Comparison of ENCODE assay signal across 19 cellular contexts in the genomic region with DNA sequence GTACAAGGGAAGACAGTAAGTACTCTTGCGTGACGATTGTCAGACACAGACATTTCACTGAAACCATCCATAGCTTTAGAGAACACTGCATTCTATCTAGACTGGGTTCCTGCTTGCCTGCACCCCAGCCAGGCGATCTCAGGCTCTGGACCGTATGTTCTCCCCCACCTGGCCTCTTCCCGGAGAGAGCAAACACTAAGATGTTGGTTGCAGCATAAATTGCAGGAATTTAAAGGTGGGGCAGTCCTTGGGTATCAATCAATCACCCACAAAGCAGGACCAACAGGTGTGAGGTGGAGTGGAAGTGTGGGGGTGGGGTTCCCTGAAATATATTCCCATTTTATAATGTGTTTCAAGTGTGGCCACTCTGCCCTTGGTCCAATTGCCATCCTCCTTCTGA.
DNase-seq lines count a peak whose midpoint lies in the region; ATAC-seq, FAIRE-seq and TF ChIP-seq lines count a peak whose summit lies in the region.
"Had no signal": no experiment of that assay in that cellular context is flagged by ENCODE, and none has a peak within 500 bp of the region (broad histone marks: within the 10 kb centered on the region; RNA-seq: fewer than 3 reads in every experiment).

No MANE protein-coding gene starts in this region.

- H3K4me1 ChIP-seq in vagina, result no peaks in the 10 kb centered on the region

- no peak overlapping the region for H3K27ac ChIP-seq in vagina
- H3K27ac ChIP-seq: BLaER1 treated with 17β-estradiol and CSF1 and Interleukin-3, amounts not matched to agents 10 nM and 100 nM had no signal

- no peaks in the 10 kb centered on the region for H3K36me3 ChIP-seq in vagina

- H3K27me3 ChIP-seq in vagina, result no peaks in the 10 kb centered on the region
- H3K27me3 ChIP-seq: BLaER1 treated with 17β-estradiol and CSF1 and Interleukin-3, amounts not matched to agents 10 nM and 100 nM had no signal

- DNase-seq in NCI-H1417 (lab: John Stamatoyannopoulos, UW), result peak in 2 of 3 experiments; percentile 27 to 70
- no peak for DNase-seq in NCI-H1417 treated with DMSO at 0.1 percent for 48 hours (lab: John Stamatoyannopoulos, UW)
- no peak for DNase-seq in activated naive CD4-positive, alpha-beta T cell treated with anti-CD3 and anti-CD28 coated beads, Interleukin-2, amount 50 U/mL, for 72 hours (ENCODE audit: low spot score in 2 of 2)
- no peak for DNase-seq in activated naive CD4-positive, alpha-beta T cell (lab: John Stamatoyannopoulos, UW)
- DNase-seq in activated naive CD8-positive, alpha-beta T cell treated with anti-CD3 and anti-CD28 coated beads, Interleukin-2, amount 50 U/mL, for 24 hours, result no peak
- DNase-seq in vagina (ENCODE audit: extremely low spot score in 2 of 2), result peak; percentile 29 to 74
- DNase-seq in stimulated activated CD4-positive, alpha-beta T cell treated with anti-CD3 and anti-CD28 coated beads, Interleukin-4, amount 100 ng/mL, for 1 hour, result no peak
- DNase-seq in H54 (ENCODE audit: insufficient read length, low spot score), result no peak
- DNase-seq: 8988T, COR-L47, MV-4-11, NCI-H146, NCI-H345 had no signal

- peak in 1 of 2 donors; percentile 20 for ATAC-seq in activated naive CD4-positive, alpha-beta T cell treated with anti-CD3 and anti-CD28 coated beads, Interleukin-2, amount 50 U/mL, for 72 hours
- peak; percentile 12 for ATAC-seq in activated naive CD8-positive, alpha-beta T cell treated with anti-CD3 and anti-CD28 coated beads, Interleukin-2, amount 50 U/mL, for 24 hours
- ATAC-seq: GM12878, Panc1, Right ventricle myocardium inferior had no signal

- H3K9me3 ChIP-seq in vagina, result no peaks in the 10 kb centered on the region

- no peak for FAIRE-seq in H54 (lab: Jason Lieb, UNC)
- FAIRE-seq: GM12878, GM18507, HTR-8/SVneo had no signal

- peaks cover 3% of the 10 kb centered on the region for H3K27me3 Mint-ChIP-seq in activated naive CD8-positive, alpha-beta T cell treated with anti-CD3 and anti-CD28 coated beads, Interleukin-2, amount 50 U/mL, for 24 hours

- no peak for TF ChIP-seq CTCF in vagina (IDR thresholded peaks at IDR 0.05)

- H3K27ac Mint-ChIP-seq in activated naive CD4-positive, alpha-beta T cell treated with anti-CD3 and anti-CD28 coated beads, Interleukin-2, amount 50 U/mL, for 72 hours, result peak overlapping the region; percentile 73 to 81
- H3K27ac Mint-ChIP-seq in activated naive CD8-positive, alpha-beta T cell treated with anti-CD3 and anti-CD28 coated beads, Interleukin-2, amount 50 U/mL, for 24 hours, result no peak overlapping the region

- peaks cover 6 to 8% of the 10 kb centered on the region in 2 donors for H3K36me3 Mint-ChIP-seq in activated naive CD4-positive, alpha-beta T cell treated with anti-CD3 and anti-CD28 coated beads, Interleukin-2, amount 50 U/mL, for 72 hours
- no peaks in the 10 kb centered on the region for H3K36me3 Mint-ChIP-seq in activated naive CD8-positive, alpha-beta T cell treated with anti-CD3 and anti-CD28 coated beads, Interleukin-2, amount 50 U/mL, for 24 hours (ENCODE audit: low read depth)

- peaks cover 27% of the 10 kb centered on the region for H3K4me1 Mint-ChIP-seq in activated naive CD8-positive, alpha-beta T cell treated with anti-CD3 and anti-CD28 coated beads, Interleukin-2, amount 50 U/mL, for 24 hours

- H3K4me3 Mint-ChIP-seq in activated naive CD8-positive, alpha-beta T cell treated with anti-CD3 and anti-CD28 coated beads, Interleukin-2, amount 50 U/mL, for 24 hours, result no peak overlapping the region

- no peak overlapping the region for H3K4me3 ChIP-seq in vagina
- H3K4me3 ChIP-seq: BLaER1 treated with 17β-estradiol and CSF1 and Interleukin-3, amounts not matched to agents 10 nM and 100 nM; GM12878 had no signal

- TF ChIP-seq POLR2A in vagina (IDR thresholded peaks at IDR 0.05) (no peak), H54 (IDR thresholded peaks at IDR 0.05; ENCODE audit: low read depth, low read length) (no peak)

- H3K9me3 Mint-ChIP-seq in activated naive CD4-positive, alpha-beta T cell treated with anti-CD3 and anti-CD28 coated beads, Interleukin-2, amount 50 U/mL, for 72 hours, result no peaks in the 10 kb centered on the region
- no peaks in the 10 kb centered on the region for H3K9me3 Mint-ChIP-seq in activated naive CD8-positive, alpha-beta T cell treated with anti-CD3 and anti-CD28 coated beads, Interleukin-2, amount 50 U/mL, for 24 hours

- intact Hi-C loops in vagina (cut with DNase I), result no loop called here

Comparison
In these comparisons a context has a peak if more than half of its experiments do, and no peak if none do; other contexts are left out.
1. DNase-seq: peak in NCI-H1417 (2 of 3) and vagina (2 of 2); none in NCI-H1417 treated with DMSO at 0.1 percent for 48 hours (single experiment), activated naive CD4-positive, alpha-beta T cell treated with anti-CD3 and anti-CD28 coated beads, Interleukin-2, amount 50 U/mL, for 72 hours (0 of 2), activated naive CD4-positive, alpha-beta T cell (0 of 4), activated naive CD8-positive, alpha-beta T cell treated with anti-CD3 and anti-CD28 coated beads, Interleukin-2, amount 50 U/mL, for 24 hours (single experiment), stimulated activated CD4-positive, alpha-beta T cell treated with anti-CD3 and anti-CD28 coated beads, Interleukin-4, amount 100 ng/mL, for 1 hour (single experiment) and H54 (single experiment).